9 cellular contexts compared by ENCODE assay signal in the genomic region with DNA sequence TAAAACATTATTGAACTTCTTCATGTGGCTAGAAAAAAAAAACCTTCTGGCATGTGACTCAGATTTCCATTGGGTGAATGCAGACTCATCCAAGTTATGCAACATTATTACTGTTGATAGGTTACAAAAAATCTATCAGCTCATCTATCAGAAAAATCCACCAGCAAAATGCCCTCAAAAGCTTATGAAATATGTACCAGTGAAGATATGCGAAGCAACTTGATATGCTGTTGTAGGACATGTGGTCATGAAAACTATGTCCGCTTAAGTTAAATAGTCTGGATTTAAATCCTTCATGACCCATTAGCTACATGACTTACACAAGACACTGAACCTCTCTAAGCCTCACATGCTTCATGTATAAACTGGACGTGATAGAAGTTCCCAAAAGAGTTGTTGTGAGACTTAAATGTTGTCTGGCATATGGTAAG. TPM values are rescaled to one million over a fixed set of nuclear protein-coding genes. Genes with fewer than 3 reads are reported as not detected.
DNase-seq lines count a peak whose midpoint lies in the region; ATAC-seq and TF ChIP-seq lines count a peak whose summit lies in the region.
"Had no signal": no experiment of that assay in that cellular context is flagged by ENCODE, and none has a peak within 500 bp of the region (broad histone marks: within the 10 kb centered on the region; RNA-seq: fewer than 3 reads in every experiment).

No MANE protein-coding gene starts in this region.

- no peak overlapping the region for H3K4me3 ChIP-seq in Peyer's patch
- peak overlapping the region; percentile 8 for H3K4me3 ChIP-seq in fibroblast of mammary gland (ENCODE audit: control insufficient read depth, low read depth, low read length)
- H3K4me3 ChIP-seq in tibial nerve: no peak overlapping the region

- H3K4me1 ChIP-seq in Peyer's patch: no peaks in the 10 kb centered on the region
- H3K4me1 ChIP-seq in tibial nerve: peaks cover 0 to 34% (median 14%) of the 10 kb centered on the region in 4 donors

- no peak for TF ChIP-seq POLR2A in Peyer's patch (IDR thresholded peaks at IDR 0.05)
- TF ChIP-seq POLR2A in tibial nerve (IDR thresholded peaks at IDR 0.05): no peak

- H3K9me3 Mint-ChIP-seq in mesothelial cell of epicardium: no peaks in the 10 kb centered on the region

- H3K4me1 Mint-ChIP-seq in mesothelial cell of epicardium: peaks cover 48% of the 10 kb centered on the region

- H3K27me3 ChIP-seq in Peyer's patch (no peaks in the 10 kb centered on the region), tibial nerve (peaks cover 0 to 8% of the 10 kb centered on the region in 2 donors)

- no peaks in the 10 kb centered on the region for H3K9me3 ChIP-seq in Peyer's patch
- no peaks in the 10 kb centered on the region for H3K9me3 ChIP-seq in tibial nerve

- peak overlapping the region; percentile 9 to 66 (median 48) for H3K27ac ChIP-seq in Peyer's patch
- peak overlapping the region; percentile 5 to 84 (median 65) for H3K27ac ChIP-seq in tibial nerve

- ATAC-seq in HG02970 (IDR thresholded peaks at IDR 0.05; ENCODE audit: low FRiP score, unreplicated experiment): no peak

- WGBS in tibial nerve, 2 donors: 24 to 26% methylated on average over 3 of the region's 3 CpGs

- no peaks in the 10 kb centered on the region for H3K27me3 Mint-ChIP-seq in mesothelial cell of epicardium (ENCODE audit: low read depth)

- no peaks in the 10 kb centered on the region for H3K36me3 Mint-ChIP-seq in mesothelial cell of epicardium

- no peak overlapping the region for H3K4me3 Mint-ChIP-seq in mesothelial cell of epicardium

- DNase-seq in Peyer's patch (no peak), fibroblast of mammary gland (ENCODE audit: low read depth) (peak; percentile 87), mesothelial cell of epicardium (ENCODE audit: low spot score in 2 of 2, unreplicated experiment in 2 of 2) (no peak), tibial nerve (ENCODE audit: low spot score in 2 of 2) (no peak), GM19238 (ENCODE audit: insufficient read length, low spot score) (no peak), T-helper 9 cell (no peak)
- no peak for DNase-seq in effector CD8-positive, alpha-beta T cell (lab: John Stamatoyannopoulos, UW)
- DNase-seq: NCI-H1930 had no signal

- H3K36me3 ChIP-seq in Peyer's patch: no peaks in the 10 kb centered on the region
- no peaks in the 10 kb centered on the region for H3K36me3 ChIP-seq in tibial nerve

- no peak for TF ChIP-seq EP300 in tibial nerve (IDR thresholded peaks at IDR 0.05)

- TF ChIP-seq CTCF in Peyer's patch (IDR thresholded peaks at IDR 0.05) (no peak), fibroblast of mammary gland (conservative IDR thresholded peaks at IDR 0.05; ENCODE audit: control insufficient read depth, insufficient read depth, low read depth, low read length) (no peak), mesothelial cell of epicardium (IDR thresholded peaks at IDR 0.05; ENCODE audit: unreplicated experiment) (no peak), tibial nerve (IDR thresholded peaks at IDR 0.05) (no peak)

- H3K27ac Mint-ChIP-seq in mesothelial cell of epicardium: peak overlapping the region; percentile 89

RNA-seq across cellular contexts. Expression of a gene that starts 12.4 kb away (rescaled TPM):
- total RNA-seq in Peyer's patch (1 to 10 TPM in 1 of 4 donors, under 1 TPM in 1, not detected in 2; 0.57 to 2.5 TPM), mesothelial cell of epicardium (5.2 to 5.8 TPM (median 5.7 TPM) in 3 replicates), tibial nerve (1 to 10 TPM in 1 of 4 donors, under 1 TPM in 2, not detected in 1; 0.39 to 5.9 (median 0.63) TPM)

RNA-seq across cellular contexts. Expression of a gene that starts 26.3 kb away (rescaled TPM):
- 100 to 1,000 TPM; 111 to 151 (median 117) TPM for total RNA-seq in Peyer's patch
- 192 to 199 TPM (median 193 TPM) in 3 replicates for total RNA-seq in mesothelial cell of epicardium
- total RNA-seq in tibial nerve: 100 to 1,000 TPM; 166 to 322 (median 242) TPM
